Comparison of ENCODE assay signal across 8 cellular contexts in genomic region chr12:4287325-4288290, GRCh38. TPM values are rescaled to one million over a fixed set of nuclear protein-coding genes. Genes with fewer than 3 reads are reported as not detected.
DNase-seq lines count a peak whose midpoint lies in the region; ATAC-seq and TF ChIP-seq lines count a peak whose summit lies in the region.
"Had no signal": no experiment of that assay in that cellular context is flagged by ENCODE, and none has a peak within 500 bp of the region (broad histone marks: within the 10 kb centered on the region; RNA-seq: fewer than 3 reads in every experiment).

No MANE protein-coding gene starts in this region.

- TF ChIP-seq POLR2A in GM19099 (IDR thresholded peaks at IDR 0.05; ENCODE audit: extremely low read depth, insufficient read length, low read depth): peak; percentile 37
- TF ChIP-seq POLR2A in Peyer's patch (IDR thresholded peaks at IDR 0.05): no peak

- H3K27ac ChIP-seq in Peyer's patch: peak overlapping the region; percentile 5 to 60 (median 48)

- ATAC-seq in GM21367 (IDR thresholded peaks at IDR 0.05; ENCODE audit: unreplicated experiment): no peak

- peaks cover 0 to 66% (median 0%) of the 10 kb centered on the region in 3 donors for H3K36me3 ChIP-seq in Peyer's patch

- no peak for TF ChIP-seq CTCF in Peyer's patch (IDR thresholded peaks at IDR 0.05)

- no peaks in the 10 kb centered on the region for H3K9me3 ChIP-seq in Peyer's patch

- H3K4me1 ChIP-seq in Peyer's patch: peaks cover 0 to 58% (median 5%) of the 10 kb centered on the region in 4 donors

- H3K4me3 ChIP-seq in Peyer's patch: no peak overlapping the region
- no peak overlapping the region for H3K4me3 ChIP-seq in skeletal muscle cell (ENCODE audit: low read depth, low read length)

- H3K27me3 ChIP-seq in Peyer's patch: no peaks in the 10 kb centered on the region

- no peak for DNase-seq in Peyer's patch
- DNase-seq in ecto neural progenitor cell (ENCODE audit: low spot score): peak; percentile 11
- DNase-seq in skeletal muscle cell (ENCODE audit: low read depth): peak; percentile 67
- no peak for DNase-seq in putamen (ENCODE audit: low spot score)
- no peak for DNase-seq in inferior parietal cortex (ENCODE audit: extremely low spot score)
- DNase-seq: retina had no signal

RNA-seq across cellular contexts. Expression of gene CCND2, which starts 14.0 kb away (rescaled TPM):
- total RNA-seq in Peyer's patch: 100 to 1,000 TPM in 2 of 4 donors, 10 to 100 TPM in 2; 72.0 to 162 (median 97.6) TPM

RNA-seq across cellular contexts. Expression of gene TIGAR, which starts 33.4 kb away (rescaled TPM):
- 1 to 10 TPM; 1.7 to 8.0 (median 3.0) TPM for total RNA-seq in Peyer's patch

Comparison
In these comparisons a context has a peak if more than half of its experiments do, and no peak if none do; other contexts are left out.
1. DNase-seq: peak in ecto neural progenitor cell (single experiment) and skeletal muscle cell (single experiment); none in Peyer's patch (0 of 3), putamen (single experiment) and inferior parietal cortex (single experiment).